Comparison of ENCODE assay signal across 2 cellular contexts in the genomic region with DNA sequence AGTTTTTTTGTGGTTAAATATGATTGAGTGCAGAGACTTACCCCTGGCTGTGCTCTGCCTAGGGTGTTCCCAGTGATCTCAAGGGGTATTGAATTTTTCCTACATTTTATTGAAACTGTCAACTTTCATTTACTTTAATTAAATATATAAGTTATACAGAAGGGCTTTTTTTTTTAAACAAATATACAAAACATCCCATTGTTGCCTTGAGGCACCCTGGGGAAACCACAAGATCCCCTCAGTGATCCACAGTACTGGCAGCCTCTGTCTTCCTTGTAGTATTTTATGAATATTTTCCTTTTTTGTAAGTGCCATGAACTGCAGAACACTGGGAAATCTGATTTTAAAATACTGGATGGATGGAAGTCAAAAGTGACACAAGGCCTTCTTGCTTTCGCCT.
TF ChIP-seq lines count a peak whose summit lies in the region.

No MANE protein-coding gene starts in this region.

TF ChIP-seq in IMR-90, 13 proteins besides CTCF, POLR2A, EP300 and RAD21 (continued from another document):
- TF ChIP-seq ELK1 (IDR thresholded peaks at IDR 0.05; ENCODE audit: borderline replicate concordance, low read depth, low read length): no peak
- no peak for TF ChIP-seq RCOR1 (IDR thresholded peaks at IDR 0.05; ENCODE audit: insufficient replicate concordance, low read length)
- no peak for TF ChIP-seq SMC3 (IDR thresholded peaks at IDR 0.05; ENCODE audit: low read depth, low read length)
- TF ChIP-seq CEBPB (IDR thresholded peaks at IDR 0.05; ENCODE audit: low read depth, low read length): no peak
- TF ChIP-seq USF2 (IDR thresholded peaks at IDR 0.05; ENCODE audit: low read depth, low read length): no peak
- TF ChIP-seq CHD1 (IDR thresholded peaks at IDR 0.05; ENCODE audit: low read depth, low read length): no peak

TF ChIP-seq in SK-N-SH treated with all-trans-retinoic acid at 6 μM for 48 hours, 23 proteins besides CTCF, POLR2A, EP300 and RAD21 (continued from another document):
- peak; percentile 43; the same call in 1 of the 2 replicates for TF ChIP-seq ISL1 (CRISPR knock-in tag; IDR thresholded peaks at IDR 0.05)
- TF ChIP-seq ZC3H10 (CRISPR knock-in tag; IDR thresholded peaks at IDR 0.05): 0 out of 2 replicates have a peak, but pooled peaks have one; percentile 21
- TF ChIP-seq, protein P1, sequence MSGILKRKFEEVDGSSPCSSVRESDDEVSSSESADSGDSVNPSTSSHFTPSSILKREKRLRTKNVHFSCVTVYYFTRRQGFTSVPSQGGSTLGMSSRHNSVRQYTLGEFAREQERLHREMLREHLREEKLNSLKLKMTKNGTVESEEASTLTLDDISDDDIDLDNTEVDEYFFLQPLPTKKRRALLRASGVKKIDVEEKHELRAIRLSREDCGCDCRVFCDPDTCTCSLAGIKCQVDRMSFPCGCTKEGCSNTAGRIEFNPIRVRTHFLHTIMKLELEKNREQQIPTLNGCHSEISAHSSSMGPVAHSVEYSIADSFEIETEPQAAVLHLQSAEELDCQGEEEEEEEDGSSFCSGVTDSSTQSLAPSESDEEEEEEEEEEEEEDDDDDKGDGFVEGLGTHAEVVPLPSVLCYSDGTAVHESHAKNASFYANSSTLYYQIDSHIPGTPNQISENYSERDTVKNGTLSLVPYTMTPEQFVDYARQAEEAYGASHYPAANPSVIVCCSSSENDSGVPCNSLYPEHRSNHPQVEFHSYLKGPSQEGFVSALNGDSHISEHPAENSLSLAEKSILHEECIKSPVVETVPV (CRISPR knock-in tag; IDR thresholded peaks at IDR 0.05): no peak
- no peak for TF ChIP-seq RARB (CRISPR knock-in tag; IDR thresholded peaks at IDR 0.05)
